In the genomic region with DNA sequence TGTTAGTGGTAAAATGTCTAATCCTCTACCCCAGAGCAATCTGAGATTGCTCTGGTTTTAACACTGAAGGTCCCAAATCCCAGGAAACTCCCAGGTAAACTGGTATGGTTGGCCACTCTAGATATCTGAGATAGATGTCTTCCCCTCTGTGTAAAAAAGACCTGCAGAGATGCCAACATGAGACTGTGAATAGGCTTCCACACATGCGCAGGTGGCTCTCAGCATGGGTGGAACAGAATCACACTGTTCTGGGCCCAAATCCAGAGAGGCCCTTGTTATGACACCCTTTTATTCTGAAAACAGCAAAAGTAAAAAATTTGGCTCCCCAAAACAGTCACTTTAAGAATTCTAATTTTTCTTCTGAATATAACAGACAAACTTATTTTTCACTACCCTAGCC, we compare ENCODE assay signal across 17 cellular contexts.
"Had no signal": no experiment of that assay in that cellular context is flagged by ENCODE, and none has a peak within 500 bp of the region (broad histone marks: within the 10 kb centered on the region; RNA-seq: fewer than 3 reads in every experiment).

No MANE protein-coding gene starts in this region.

- H3K27ac Mint-ChIP-seq: immature natural killer cell; naive thymus-derived CD4-positive, alpha-beta T cell; nephron progenitor cell had no signal

- H3K4me3 Mint-ChIP-seq: immature natural killer cell; naive thymus-derived CD4-positive, alpha-beta T cell; nephron progenitor cell had no signal

- H3K27me3 Mint-ChIP-seq: naive thymus-derived CD4-positive, alpha-beta T cell had no signal

- H3K27me3 ChIP-seq: neutrophil, suprapubic skin, tibial nerve, upper lobe of right lung, vagina had no signal

- DNase-seq: effector memory CD4-positive, alpha-beta T cell; immature natural killer cell; kidney; left cardiac atrium; left ventricle myocardium inferior; naive thymus-derived CD4-positive, alpha-beta T cell; nephron progenitor cell; right cardiac atrium; stimulated activated CD4-positive, alpha-beta T cell treated with anti-CD3 and anti-CD28 coated beads, Interleukin-2, amount 100 ng/mL, for 48 hours; stimulated activated naive CD4-positive, alpha-beta T cell treated with Interleukin-2 at 50 U/mL for 16 hours; upper lobe of right lung had no signal

- ATAC-seq: esophagus mucosa; left cardiac atrium; naive thymus-derived CD4-positive, alpha-beta T cell; right cardiac atrium; upper lobe of right lung had no signal

- H3K9me3 ChIP-seq: left ventricle myocardium inferior, neutrophil, suprapubic skin, tibial nerve, upper lobe of right lung, vagina had no signal

- H3K4me3 ChIP-seq: left ventricle myocardium inferior, smooth muscle cell, suprapubic skin, tibial nerve, upper lobe of right lung, vagina had no signal

- H3K4me1 Mint-ChIP-seq: immature natural killer cell; naive thymus-derived CD4-positive, alpha-beta T cell; nephron progenitor cell had no signal

- H3K36me3 Mint-ChIP-seq: immature natural killer cell; naive thymus-derived CD4-positive, alpha-beta T cell had no signal

- H3K27ac ChIP-seq: left ventricle myocardium inferior, neutrophil, suprapubic skin, tibial nerve, upper lobe of right lung, vagina had no signal

- H3K9me3 Mint-ChIP-seq: nephron progenitor cell had no signal

- H3K4me1 ChIP-seq: left ventricle myocardium inferior, suprapubic skin, upper lobe of right lung, vagina had no signal

- H3K4me2 ChIP-seq: smooth muscle cell had no signal

- H3K36me3 ChIP-seq: left ventricle myocardium inferior, neutrophil, suprapubic skin, tibial nerve, upper lobe of right lung, vagina had no signal
